Comparison of ENCODE assay signal across 6 cellular contexts in the genomic region with DNA sequence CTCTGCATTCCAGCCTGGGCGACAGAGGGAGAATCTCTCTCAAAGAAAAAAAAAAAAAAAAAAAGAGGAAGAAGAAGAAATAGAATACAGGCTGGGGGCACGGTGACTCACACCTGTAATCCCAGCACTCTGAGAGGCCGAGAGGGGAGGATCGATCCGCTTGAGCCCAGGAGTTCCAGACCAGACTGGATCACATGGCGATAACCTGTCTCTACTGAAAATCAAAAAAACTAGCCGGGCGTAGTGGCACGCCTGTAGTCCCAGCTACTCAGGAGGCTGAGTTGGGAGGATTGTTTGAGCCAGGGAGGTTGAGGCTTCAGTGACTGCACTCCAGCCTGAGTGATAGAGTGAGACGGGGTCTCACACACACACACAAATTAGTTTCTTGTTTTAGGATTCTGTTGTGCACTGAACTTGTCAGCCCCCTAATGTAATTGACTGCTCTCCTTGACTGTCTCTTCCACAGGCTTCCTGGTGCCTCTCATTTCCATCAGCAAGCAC. TPM values are rescaled to one million over a fixed set of nuclear protein-coding genes. Genes with fewer than 3 reads are reported as not detected.
DNase-seq lines count a peak whose midpoint lies in the region; ATAC-seq and TF ChIP-seq lines count a peak whose summit lies in the region.

No MANE protein-coding gene starts in this region.

- no peaks in the 10 kb centered on the region for H3K27me3 Mint-ChIP-seq in T-helper 1 cell treated with Interleukin-12 subunit alpha and Interleukin-12 subunit beta and Interleukin-4 antibody, amounts not matched to agents 30 μg/mL and 1 μg/mL, for 36 hours (ENCODE audit: low read depth)

- H3K9me3 Mint-ChIP-seq in T-helper 1 cell treated with Interleukin-12 subunit alpha and Interleukin-12 subunit beta and Interleukin-4 antibody, amounts not matched to agents 30 μg/mL and 1 μg/mL, for 36 hours: no peaks in the 10 kb centered on the region

- peak overlapping the region; percentile 70 for H3K9ac ChIP-seq in HCT116 (ENCODE audit: low read length)

- intact Hi-C loops in HCT116 (cut with micrococcal nuclease): loop anchor here (1.0 to 2.0 kb wide), 2 partner anchors 54 to 187 kb away; no protein-coding TSS in a partner anchor

- H3K9me2 ChIP-seq in HCT116 (ENCODE audit: insufficient read depth): no peaks in the 10 kb centered on the region

- peak overlapping the region; percentile 97 for H3K27ac Mint-ChIP-seq in T-helper 1 cell treated with Interleukin-12 subunit alpha and Interleukin-12 subunit beta and Interleukin-4 antibody, amounts not matched to agents 30 μg/mL and 1 μg/mL, for 36 hours

- POLR2A ChIA-PET in HCT116 (lab: Charles Lee): interaction anchor here (1.5 to 2.7 kb wide), 6 partner anchors 28 to 188 kb away, joined by 4 to 30 read pairs (median 7); a partner anchor contains a TSS

- peak overlapping the region; percentile 99 for H3K27ac ChIP-seq in HCT116 (ENCODE audit: low read depth, low read length)

- BruUV-seq in HCT116 (replicated peaks; lab: Mats Ljungman, UMichigan): no TSS peak

- DNase-seq in HCT116 (ENCODE audit: low read depth, low spot score): no peak
- peak; percentile 25 for DNase-seq in iris pigment epithelial cell (ENCODE audit: low read depth)
- no peak for DNase-seq in stimulated activated naive CD4-positive, alpha-beta T cell treated with Interleukin-2 at 50 U/mL for 16 hours (lab: John Stamatoyannopoulos, UW)
- DNase-seq in hippocampal formation (lab: John Stamatoyannopoulos, UW): no peak

- no peak overlapping the region for H2AFZ ChIP-seq in HCT116 (ENCODE audit: low read depth, low read length, poor library complexity, severe bottlenecking)

- no peaks in the 10 kb centered on the region for H4K20me1 ChIP-seq in HCT116 (ENCODE audit: insufficient read depth)

- H3K4me2 ChIP-seq in HCT116 (ENCODE audit: low read length): peak overlapping the region; percentile 85

- H3K36me3 ChIP-seq in HCT116 (ENCODE audit: control insufficient read depth in 1 of 2, insufficient read depth in 2 of 2, low read length in 2 of 2): peaks cover 21 to 28% of the 10 kb centered on the region in 2 experiments; a peak in 3 of 4 replicates

- CTCF ChIA-PET in HCT116 (lab: Charles Lee): interaction anchor here (1.0 to 2.8 kb wide), 13 partner anchors 9 to 193 kb away, joined by 3 to 71 read pairs (median 7); a partner anchor contains a TSS

- peak overlapping the region; percentile 72 to 75 for H3K4me3 ChIP-seq in HCT116 (replicated peaks in 1 of 2; ENCODE audit: low read depth in 1 of 2, low read length in 2 of 2)

- H3K4me3 Mint-ChIP-seq in T-helper 1 cell treated with Interleukin-12 subunit alpha and Interleukin-12 subunit beta and Interleukin-4 antibody, amounts not matched to agents 30 μg/mL and 1 μg/mL, for 36 hours: peak overlapping the region; percentile 88

- H3K9me3 ChIP-seq in HCT116 (ENCODE audit: control insufficient read depth in 1 of 2, insufficient read depth in 1 of 2, low read depth in 1 of 2, low read length in 2 of 2): no peaks in the 10 kb centered on the region

- peaks cover 47% of the 10 kb centered on the region for H3K4me1 Mint-ChIP-seq in T-helper 1 cell treated with Interleukin-12 subunit alpha and Interleukin-12 subunit beta and Interleukin-4 antibody, amounts not matched to agents 30 μg/mL and 1 μg/mL, for 36 hours (ENCODE audit: low read depth)

- H3K79me2 ChIP-seq in HCT116 (ENCODE audit: insufficient read depth, low read length): peaks cover 12% of the 10 kb centered on the region; the same call in 1 of the 2 replicates

- ATAC-seq in HCT116: peak; percentile 0; the same call in 1 of the 2 replicates
- no peak for ATAC-seq in GM19452 (IDR thresholded peaks at IDR 0.05; ENCODE audit: unreplicated experiment)

- no peak for TF ChIP-seq POLR2A in HCT116 (IDR thresholded peaks at IDR 0.05; ENCODE audit: borderline replicate concordance, extremely low read depth, insufficient read depth, insufficient read length)

- peaks cover 11 to 34% of the 10 kb centered on the region in 2 experiments for H3K4me1 ChIP-seq in HCT116 (ENCODE audit: control insufficient read depth in 1 of 2, insufficient read depth in 2 of 2, low read length in 2 of 2)

- no peaks in the 10 kb centered on the region for H3K27me3 ChIP-seq in HCT116 (ENCODE audit: insufficient read depth, low read length)

- RAD21 ChIA-PET in HCT116 (lab: Charles Lee; ENCODE audit: low non-redundant PET in 1 of 2, low total read pairs in 2 of 2, uncharacterized antibody in 2 of 2, unreplicated experiment in 2 of 2): interaction anchor here (1.1 to 1.9 kb wide), 4 partner anchors 30 to 56 kb away, joined by 3 to 9 read pairs (median 5); a partner anchor contains a TSS

- no peak for TF ChIP-seq RAD21 in HCT116 (IDR thresholded peaks at IDR 0.05; ENCODE audit: low read depth)

- H3K36me3 Mint-ChIP-seq in T-helper 1 cell treated with Interleukin-12 subunit alpha and Interleukin-12 subunit beta and Interleukin-4 antibody, amounts not matched to agents 30 μg/mL and 1 μg/mL, for 36 hours (ENCODE audit: low read depth): peaks cover 23% of the 10 kb centered on the region

- no peak for TF ChIP-seq CTCF in HCT116 (IDR thresholded peaks at IDR 0.05 in 2 of 3, conservative IDR thresholded peaks at IDR 0.05 in 1 of 3; ENCODE audit: borderline replicate concordance in 1 of 3, insufficient read depth in 1 of 3, low read depth in 2 of 3, low read length in 2 of 3)

TF ChIP-seq in HCT116, 20 proteins besides CTCF, POLR2A, EP300 and RAD21:
- TF ChIP-seq, protein P1, sequence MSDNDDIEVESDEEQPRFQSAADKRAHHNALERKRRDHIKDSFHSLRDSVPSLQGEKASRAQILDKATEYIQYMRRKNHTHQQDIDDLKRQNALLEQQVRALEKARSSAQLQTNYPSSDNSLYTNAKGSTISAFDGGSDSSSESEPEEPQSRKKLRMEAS (IDR thresholded peaks at IDR 0.05): no peak
- TF ChIP-seq, protein P2, sequence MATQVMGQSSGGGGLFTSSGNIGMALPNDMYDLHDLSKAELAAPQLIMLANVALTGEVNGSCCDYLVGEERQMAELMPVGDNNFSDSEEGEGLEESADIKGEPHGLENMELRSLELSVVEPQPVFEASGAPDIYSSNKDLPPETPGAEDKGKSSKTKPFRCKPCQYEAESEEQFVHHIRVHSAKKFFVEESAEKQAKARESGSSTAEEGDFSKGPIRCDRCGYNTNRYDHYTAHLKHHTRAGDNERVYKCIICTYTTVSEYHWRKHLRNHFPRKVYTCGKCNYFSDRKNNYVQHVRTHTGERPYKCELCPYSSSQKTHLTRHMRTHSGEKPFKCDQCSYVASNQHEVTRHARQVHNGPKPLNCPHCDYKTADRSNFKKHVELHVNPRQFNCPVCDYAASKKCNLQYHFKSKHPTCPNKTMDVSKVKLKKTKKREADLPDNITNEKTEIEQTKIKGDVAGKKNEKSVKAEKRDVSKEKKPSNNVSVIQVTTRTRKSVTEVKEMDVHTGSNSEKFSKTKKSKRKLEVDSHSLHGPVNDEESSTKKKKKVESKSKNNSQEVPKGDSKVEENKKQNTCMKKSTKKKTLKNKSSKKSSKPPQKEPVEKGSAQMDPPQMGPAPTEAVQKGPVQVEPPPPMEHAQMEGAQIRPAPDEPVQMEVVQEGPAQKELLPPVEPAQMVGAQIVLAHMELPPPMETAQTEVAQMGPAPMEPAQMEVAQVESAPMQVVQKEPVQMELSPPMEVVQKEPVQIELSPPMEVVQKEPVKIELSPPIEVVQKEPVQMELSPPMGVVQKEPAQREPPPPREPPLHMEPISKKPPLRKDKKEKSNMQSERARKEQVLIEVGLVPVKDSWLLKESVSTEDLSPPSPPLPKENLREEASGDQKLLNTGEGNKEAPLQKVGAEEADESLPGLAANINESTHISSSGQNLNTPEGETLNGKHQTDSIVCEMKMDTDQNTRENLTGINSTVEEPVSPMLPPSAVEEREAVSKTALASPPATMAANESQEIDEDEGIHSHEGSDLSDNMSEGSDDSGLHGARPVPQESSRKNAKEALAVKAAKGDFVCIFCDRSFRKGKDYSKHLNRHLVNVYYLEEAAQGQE (IDR thresholded peaks at IDR 0.05; ENCODE audit: low read depth): no peak
- no peak for TF ChIP-seq YY1 (IDR thresholded peaks at IDR 0.05; ENCODE audit: extremely low read depth, insufficient replicate concordance, low read depth, low read length)
- TF ChIP-seq EGR1 (IDR thresholded peaks at IDR 0.05; ENCODE audit: low read depth): no peak
- no peak for TF ChIP-seq SRF (IDR thresholded peaks at IDR 0.05; ENCODE audit: low read depth)
- TF ChIP-seq EZH2phosphoT487 (IDR thresholded peaks at IDR 0.05; ENCODE audit: borderline replicate concordance): no peak
- no peak for TF ChIP-seq SP1 (IDR thresholded peaks at IDR 0.05; ENCODE audit: low read depth)
- no peak for TF ChIP-seq FOSL1 (IDR thresholded peaks at IDR 0.05; ENCODE audit: low read depth)
- TF ChIP-seq JUND (IDR thresholded peaks at IDR 0.05): no peak
- no peak for TF ChIP-seq ZFX (IDR thresholded peaks at IDR 0.05)
- TF ChIP-seq TCF7L2 (IDR thresholded peaks at IDR 0.05; ENCODE audit: borderline replicate concordance, extremely low read depth, insufficient read depth, insufficient read length): no peak
- TF ChIP-seq POLR2AphosphoS5 (IDR thresholded peaks at IDR 0.05; ENCODE audit: low read depth, low read length): no peak
- TF ChIP-seq CEBPB (IDR thresholded peaks at IDR 0.05; ENCODE audit: low read depth): no peak
- TF ChIP-seq SIN3A (IDR thresholded peaks at IDR 0.05; ENCODE audit: low read depth): no peak
- no peak for TF ChIP-seq CBX3 (IDR thresholded peaks at IDR 0.05; ENCODE audit: low read depth)
- no peak for TF ChIP-seq ELF1 (IDR thresholded peaks at IDR 0.05; ENCODE audit: borderline replicate concordance, low read depth)

RNA-seq across cellular contexts. Expression of a gene that starts 1.0 kb away (rescaled TPM):
- 38.4 TPM for total RNA-seq in HCT116 (2021; ENCODE audit: unreplicated experiment)
- 29.6 and 35.9 TPM in 2 replicates for polyA plus RNA-seq in HCT116 (2012)

RNA-seq across cellular contexts. Expression of a gene that starts 10.7 kb away (rescaled TPM):
- total RNA-seq in HCT116 (2021; ENCODE audit: unreplicated experiment): 66.9 TPM
- polyA plus RNA-seq in HCT116 (2012): 74.2 and 77.1 TPM in 2 replicates

RNA-seq across cellular contexts. Expression of a gene that starts 11.2 kb away (rescaled TPM):
- total RNA-seq in HCT116 (2021; ENCODE audit: unreplicated experiment): 178 TPM
- 240 and 279 TPM in 2 replicates for polyA plus RNA-seq in HCT116 (2012)

RNA-seq across cellular contexts. Expression of a gene that starts 19.6 kb away (rescaled TPM):
- total RNA-seq in HCT116 (2021; ENCODE audit: unreplicated experiment): 5.6 TPM
- 5.6 and 8.1 TPM in 2 replicates for polyA plus RNA-seq in HCT116 (2012)

RNA-seq across cellular contexts. Expression of a gene that starts 27.5 kb away (rescaled TPM):
- total RNA-seq in HCT116 (2021; ENCODE audit: unreplicated experiment): 15.9 TPM
- 17.0 and 20.9 TPM in 2 replicates for polyA plus RNA-seq in HCT116 (2012)
